ENCODE assay signal across 9 cellular contexts in genomic region chr1:33140153-33141149, GRCh38. TPM values are rescaled to one million over a fixed set of nuclear protein-coding genes. Genes with fewer than 3 reads are reported as not detected.
DNase-seq lines count a peak whose midpoint lies in the region; ATAC-seq, FAIRE-seq and TF ChIP-seq lines count a peak whose summit lies in the region.
"Had no signal": no experiment of that assay in that cellular context is flagged by ENCODE, and none has a peak within 500 bp of the region (broad histone marks: within the 10 kb centered on the region; RNA-seq: fewer than 3 reads in every experiment).

No MANE protein-coding gene starts in this region.

- H3K9ac ChIP-seq in neural progenitor cell: no peak overlapping the region

- no peaks in the 10 kb centered on the region for H3K36me3 Mint-ChIP-seq in neural progenitor cell

- peaks cover 34% of the 10 kb centered on the region for H3K4me1 Mint-ChIP-seq in neural progenitor cell

- H3K4me3 Mint-ChIP-seq in neural progenitor cell: no peak overlapping the region

- H3F3A ChIP-seq in neural progenitor cell (ENCODE audit: low read depth): no peaks in the 10 kb centered on the region

- no peaks in the 10 kb centered on the region for H3K9me3 Mint-ChIP-seq in neural progenitor cell

- DNase-seq in NCI-H2196 (lab: John Stamatoyannopoulos, UW; ENCODE audit: unreplicated experiment) (peak; percentile 26), NCI-H2196 treated with DMSO at 0.1 percent for 48 hours (lab: John Stamatoyannopoulos, UW; ENCODE audit: unreplicated experiment) (no peak), NCI-H82 (lab: John Stamatoyannopoulos, UW) (peak; percentile 81), bronchial epithelial cell (ENCODE audit: low read depth) (peak; percentile 45), neural progenitor cell (ENCODE audit: low spot score) (peak; percentile 38), coronary artery (ENCODE audit: low spot score) (no peak), LoVo (ENCODE audit: low spot score) (no peak)
- DNase-seq: activated CD4-positive, alpha-beta T cell treated with anti-CD3 and anti-CD28 coated beads, Interleukin-2, amount 50 U/mL, for 48 hours had no signal

- peaks cover 10% of the 10 kb centered on the region for H3K4me1 ChIP-seq in neural progenitor cell

- no peaks in the 10 kb centered on the region for H3K9me3 ChIP-seq in neural progenitor cell (ENCODE audit: low read depth)

- H4K20me1 ChIP-seq in neural progenitor cell (ENCODE audit: low read depth): no peaks in the 10 kb centered on the region

- H3K4me2 ChIP-seq in neural progenitor cell: no peak overlapping the region

- H3K79me2 ChIP-seq in neural progenitor cell (ENCODE audit: low read depth): no peaks in the 10 kb centered on the region

- no peak for ATAC-seq in HG02678 (IDR thresholded peaks at IDR 0.05; ENCODE audit: unreplicated experiment)

- H3K36me3 ChIP-seq in bronchial epithelial cell (ENCODE audit: control insufficient read depth, insufficient read depth, low read length) (no peaks in the 10 kb centered on the region), neural progenitor cell (no peaks in the 10 kb centered on the region)

- H3K27ac ChIP-seq in neural progenitor cell (no peak overlapping the region), coronary artery (no peak overlapping the region)

- no peak for TF ChIP-seq CTCF in bronchial epithelial cell (IDR thresholded peaks at IDR 0.05; ENCODE audit: insufficient read depth, low read length, severe bottlenecking)
- TF ChIP-seq CTCF in neural progenitor cell (IDR thresholded peaks at IDR 0.05): no peak
- no peak for TF ChIP-seq CTCF in coronary artery (IDR thresholded peaks at IDR 0.05)

- H3K27me3 Mint-ChIP-seq in neural progenitor cell (ENCODE audit: insufficient read depth, low read depth): peaks cover 9% of the 10 kb centered on the region

- no peak overlapping the region for H2AFZ ChIP-seq in neural progenitor cell (replicated peaks)

- H3K4me3 ChIP-seq in bronchial epithelial cell (ENCODE audit: low read depth, low read length): no peak overlapping the region
- H3K4me3 ChIP-seq in neural progenitor cell: no peak overlapping the region
- no peak overlapping the region for H3K4me3 ChIP-seq in coronary artery

- H3K27me3 ChIP-seq in bronchial epithelial cell (ENCODE audit: control insufficient read depth, insufficient read depth, low read length) (no peaks in the 10 kb centered on the region), neural progenitor cell (no peaks in the 10 kb centered on the region)

- FAIRE-seq in bronchial epithelial cell (lab: Jason Lieb, UNC): no peak

- H3K27ac Mint-ChIP-seq in neural progenitor cell: no peak overlapping the region

RNA-seq across cellular contexts. Expression of gene TRIM62, which starts 41.4 kb away (rescaled TPM):
- total RNA-seq in bronchial epithelial cell: 0.79 and 2.0 TPM in 2 replicates
- total RNA-seq in neural progenitor cell (ENCODE audit: low replicate concordance): 1.4 and 5.0 TPM in 2 replicates

RNA-seq across cellular contexts. Expression of gene AZIN2, which starts 59.5 kb away (rescaled TPM):
- total RNA-seq in bronchial epithelial cell (1.3 and 1.5 TPM in 2 replicates), neural progenitor cell (ENCODE audit: low replicate concordance) (1.3 and 5.8 TPM in 2 replicates)

Comparison
In these comparisons a context has a peak if more than half of its experiments do, and no peak if none do; other contexts are left out.
1. DNase-seq: peak in NCI-H2196 (single experiment), NCI-H82 (single experiment), bronchial epithelial cell (single experiment) and neural progenitor cell (single experiment); none in NCI-H2196 treated with DMSO at 0.1 percent for 48 hours (single experiment), coronary artery (single experiment) and LoVo (single experiment).